Comparison of ENCODE assay signal across 1 cellular context in genomic region chr2:54598347-54599325, GRCh38.
TF ChIP-seq lines count a peak whose summit lies in the region.

No MANE protein-coding gene starts in this region.

TF ChIP-seq in K562, 482 proteins besides CTCF, POLR2A, EP300 and RAD21 (continued from another document):
- no peak for TF ChIP-seq BCLAF1 (IDR thresholded peaks at IDR 0.05; ENCODE audit: borderline replicate concordance in 1 of 2, control insufficient read depth in 1 of 2, low read depth in 2 of 2, low read length in 1 of 2)
- no peak for TF ChIP-seq HNRNPH1 (optimal IDR thresholded peaks at IDR 0.05; ENCODE audit: low read depth, low read length)
- peak; percentile 62 for TF ChIP-seq NFIC (IDR thresholded peaks at IDR 0.05)
- TF ChIP-seq MAFG (tag; conservative IDR thresholded peaks at IDR 0.05), result peak; percentile 64
- TF ChIP-seq PHTF2 (CRISPR knock-in tag; IDR thresholded peaks at IDR 0.05), result no peak
- no peak for TF ChIP-seq TBL1XR1 (IDR thresholded peaks at IDR 0.05; ENCODE audit: low read length in 2 of 2)
- TF ChIP-seq CREB3L1 (IDR thresholded peaks at IDR 0.05; ENCODE audit: borderline replicate concordance, low read depth), result no peak
- TF ChIP-seq MIER1 (IDR thresholded peaks at IDR 0.05; ENCODE audit: low read depth), result no peak
- no peak for TF ChIP-seq SPI1 (IDR thresholded peaks at IDR 0.05; ENCODE audit: borderline replicate concordance, low read depth, low read length)
- TF ChIP-seq ZFP36 (IDR thresholded peaks at IDR 0.05; ENCODE audit: low read depth, low read length, partially characterized antibody), result no peak
- TF ChIP-seq ETV1 (tag; conservative IDR thresholded peaks at IDR 0.05; ENCODE audit: low read depth), result no peak
- no peak for TF ChIP-seq NUFIP1 (IDR thresholded peaks at IDR 0.05; ENCODE audit: partially characterized antibody)
- TF ChIP-seq MEF2D (tag; conservative IDR thresholded peaks at IDR 0.05; ENCODE audit: low read depth), result no peak
- no peak for TF ChIP-seq ZNF217 (CRISPR knock-in tag; IDR thresholded peaks at IDR 0.05)
- peak; percentile 63 for TF ChIP-seq C11orf30 (IDR thresholded peaks at IDR 0.05; ENCODE audit: low read depth)
- peak; percentile 48; the same call in 1 of the 2 replicates for TF ChIP-seq CTBP1 (IDR thresholded peaks at IDR 0.05; ENCODE audit: borderline replicate concordance)
- TF ChIP-seq ZC3H8 (IDR thresholded peaks at IDR 0.05), result no peak
- no peak for TF ChIP-seq ZMIZ1 (IDR thresholded peaks at IDR 0.05; ENCODE audit: low read depth in 2 of 2, low read length in 2 of 2)
- TF ChIP-seq CEBPG (CRISPR knock-in tag; IDR thresholded peaks at IDR 0.05), result no peak
- peak; percentile 66 to 72; a peak in 3 of 4 replicates for TF ChIP-seq CEBPG (tag; conservative IDR thresholded peaks at IDR 0.05 in 1 of 2, IDR thresholded peaks at IDR 0.05 in 1 of 2)
- TF ChIP-seq ZBED1 (IDR thresholded peaks at IDR 0.05), result no peak
- no peak for TF ChIP-seq HDAC8 (tag; IDR thresholded peaks at IDR 0.05)
- no peak for TF ChIP-seq PBX2 (CRISPR knock-in tag; IDR thresholded peaks at IDR 0.05; ENCODE audit: low read depth)
- peak; percentile 57; the same call in 1 of the 2 replicates for TF ChIP-seq PBX2 (tag; conservative IDR thresholded peaks at IDR 0.05; ENCODE audit: low read depth)
- no peak for TF ChIP-seq CHD1 (IDR thresholded peaks at IDR 0.05; ENCODE audit: low read length)
- no peak for TF ChIP-seq ATF3 (IDR thresholded peaks at IDR 0.05)
- TF ChIP-seq ATF3 (CRISPR knock-in tag; conservative IDR thresholded peaks at IDR 0.05), result no peak
- TF ChIP-seq MAX (CRISPR knock-in tag; IDR thresholded peaks at IDR 0.05), result 0 out of 2 replicates have a peak, but pooled peaks have one; percentile 15
